Comparison of ENCODE assay signal across 1 cellular context in the genomic region with DNA sequence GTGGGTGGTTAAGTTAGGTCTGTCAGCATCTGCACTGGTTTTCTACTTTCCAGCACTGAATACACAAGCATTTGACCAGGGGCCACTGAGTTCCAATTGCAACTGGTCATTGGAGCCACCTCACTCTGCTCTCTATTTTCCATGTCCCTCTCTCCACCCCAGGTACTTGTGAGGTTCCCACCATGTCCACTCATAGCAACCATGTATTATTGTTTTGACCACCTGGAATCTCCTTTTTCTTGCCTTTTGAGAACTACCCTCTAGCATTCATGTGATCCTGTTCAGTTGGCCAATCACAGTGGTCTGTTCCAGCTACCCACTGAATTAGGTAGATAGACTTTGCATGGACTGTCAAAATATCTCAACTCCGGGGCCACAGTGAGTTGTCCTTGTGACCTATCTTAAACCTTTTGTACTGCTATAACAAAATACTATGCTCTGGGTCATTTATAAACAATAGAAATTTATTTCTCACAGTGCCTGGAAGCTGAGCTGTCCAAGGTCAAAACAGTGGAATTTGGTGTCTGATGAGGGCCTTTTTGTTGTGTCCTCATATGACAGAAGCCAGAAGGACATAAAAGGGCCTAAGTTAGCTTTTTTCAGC.
TF ChIP-seq lines count a peak whose summit lies in the region.

No MANE protein-coding gene starts in this region.

TF ChIP-seq in IMR-90, 13 proteins besides CTCF, POLR2A, EP300 and RAD21:
- no peak for TF ChIP-seq NFE2L2 (IDR thresholded peaks at IDR 0.05; ENCODE audit: low read depth, low read length)
- TF ChIP-seq BHLHE40 (IDR thresholded peaks at IDR 0.05; ENCODE audit: low read depth, low read length) = no peak
- TF ChIP-seq, protein P1, sequence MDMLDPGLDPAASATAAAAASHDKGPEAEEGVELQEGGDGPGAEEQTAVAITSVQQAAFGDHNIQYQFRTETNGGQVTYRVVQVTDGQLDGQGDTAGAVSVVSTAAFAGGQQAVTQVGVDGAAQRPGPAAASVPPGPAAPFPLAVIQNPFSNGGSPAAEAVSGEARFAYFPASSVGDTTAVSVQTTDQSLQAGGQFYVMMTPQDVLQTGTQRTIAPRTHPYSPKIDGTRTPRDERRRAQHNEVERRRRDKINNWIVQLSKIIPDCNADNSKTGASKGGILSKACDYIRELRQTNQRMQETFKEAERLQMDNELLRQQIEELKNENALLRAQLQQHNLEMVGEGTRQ (IDR thresholded peaks at IDR 0.05; ENCODE audit: low read depth, low read length) = no peak
- no peak for TF ChIP-seq CHD1 (IDR thresholded peaks at IDR 0.05; ENCODE audit: low read depth, low read length)
- TF ChIP-seq MXI1 (IDR thresholded peaks at IDR 0.05; ENCODE audit: borderline replicate concordance, low read depth, low read length) = no peak
- no peak for TF ChIP-seq SMC3 (IDR thresholded peaks at IDR 0.05; ENCODE audit: low read depth, low read length)
- TF ChIP-seq CEBPB (IDR thresholded peaks at IDR 0.05; ENCODE audit: low read depth, low read length) = no peak
- TF ChIP-seq MAFK (IDR thresholded peaks at IDR 0.05; ENCODE audit: low read depth, low read length) = no peak
- TF ChIP-seq RFX5 (IDR thresholded peaks at IDR 0.05; ENCODE audit: low read depth, low read length) = no peak
- no peak for TF ChIP-seq RCOR1 (IDR thresholded peaks at IDR 0.05; ENCODE audit: insufficient replicate concordance, low read length)
- no peak for TF ChIP-seq MAZ (IDR thresholded peaks at IDR 0.05; ENCODE audit: borderline replicate concordance, low read depth, low read length)
- no peak for TF ChIP-seq ELK1 (IDR thresholded peaks at IDR 0.05; ENCODE audit: borderline replicate concordance, low read depth, low read length)
- TF ChIP-seq FOS (IDR thresholded peaks at IDR 0.05; ENCODE audit: low read depth, low read length) = no peak
